ENCODE assay signal across 6 cellular contexts in genomic region chr4:21964762-21965319, GRCh38. TPM values are rescaled to one million over a fixed set of nuclear protein-coding genes. Genes with fewer than 3 reads are reported as not detected.
"Had no signal": no experiment of that assay in that cellular context is flagged by ENCODE, and none has a peak within 500 bp of the region (broad histone marks: within the 10 kb centered on the region; RNA-seq: fewer than 3 reads in every experiment).

No MANE protein-coding gene starts in this region.

- DNase-seq: H9, HCEC 1CT, IMR-90, KG1 had no signal

- ATAC-seq: GM23338, K562 had no signal

- H3K4me3 ChIP-seq: GM23338, K562 had no signal

- H2AFZ ChIP-seq: GM23338 had no signal

- H3K4me2 ChIP-seq: GM23338 had no signal

RNA-seq across cellular contexts. Expression of gene KCNIP4, which starts 16.3 kb away (rescaled TPM):
- polyA plus RNA-seq: IMR-90 had no signal
